Comparison of ENCODE assay signal across 24 cellular contexts in the genomic region with DNA sequence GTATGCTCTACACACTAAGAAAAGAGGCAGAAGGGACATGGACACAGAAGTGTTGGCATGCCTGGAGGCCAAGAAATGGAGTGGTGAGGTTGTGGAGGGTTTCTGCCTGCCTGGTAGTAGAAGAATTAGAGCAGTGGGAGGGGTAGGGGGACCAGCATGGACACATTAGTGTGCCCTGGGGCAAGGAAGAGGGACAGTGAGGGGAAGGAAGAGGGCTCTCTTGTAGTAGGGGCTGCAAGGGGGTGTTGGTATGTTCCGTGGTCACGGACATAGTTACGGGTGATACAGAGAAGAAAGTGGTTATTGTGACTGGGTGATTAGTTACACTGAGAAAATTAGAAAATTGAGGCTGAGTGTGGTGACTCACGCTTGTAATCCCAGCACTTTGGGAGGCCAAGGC. TPM values are rescaled to one million over a fixed set of nuclear protein-coding genes. Genes with fewer than 3 reads are reported as not detected.
"Had no signal": no experiment of that assay in that cellular context is flagged by ENCODE, and none has a peak within 500 bp of the region (broad histone marks: within the 10 kb centered on the region; RNA-seq: fewer than 3 reads in every experiment).

No MANE protein-coding gene starts in this region.

- ATAC-seq: HepG2, SK-N-SH treated with all-trans-retinoic acid at 6 μM for 48 hours had no signal

- FAIRE-seq: HepG2, RCC 7860 had no signal

- H3K27ac ChIP-seq: KMS-11, RWPE1 had no signal

- H3K4me2 ChIP-seq: KMS-11 had no signal

- DNase-seq: IMR-90, Kasumi-1, MM.1S, NCI-H1048, NCI-H1105, NCI-H1417, NCI-H187, NCI-H2029, NCI-H2081 treated with DMSO at 0.1 percent for 48 hours, NCI-H2171, NCI-H226, NCI-H446, NCI-H510A, NCI-H524 treated with DMSO at 0.1 percent for 48 hours, NCI-H69, NCI-H774, SHP77 had no signal

- H3K9ac ChIP-seq: KMS-11 had no signal

RNA-seq across cellular contexts. Expression of gene LEMD1, which starts 23.3 kb away (rescaled TPM):
- total RNA-seq: HT1080, IMR-90, M059J had no signal
- polyA plus RNA-seq: IMR-90 had no signal

RNA-seq across cellular contexts. Expression of gene KLHDC8A, which starts 41.9 kb away (rescaled TPM):
- total RNA-seq: HepG2, HT1080, IMR-90, M059J had no signal
- polyA plus RNA-seq: HepG2, IMR-90 had no signal
